Comparison of ENCODE assay signal across 11 cellular contexts in the genomic region with DNA sequence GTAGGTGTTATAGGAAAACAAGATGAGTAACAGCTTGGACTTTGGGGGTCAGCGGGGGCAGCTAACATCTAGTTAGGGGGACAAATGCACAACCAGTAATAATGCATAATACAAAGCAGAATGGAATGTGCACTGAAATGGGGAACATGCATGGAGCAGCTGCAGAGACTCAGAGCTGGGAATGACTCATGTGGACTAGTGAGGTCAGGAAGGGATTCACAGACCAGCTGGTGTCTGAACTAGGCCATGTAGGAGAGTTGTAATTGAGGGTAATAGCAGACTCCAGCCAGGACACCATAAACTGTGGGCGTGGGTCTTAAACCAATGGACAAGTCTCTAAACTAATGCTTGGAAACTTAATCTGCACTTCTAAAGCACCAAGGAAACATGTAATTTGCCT.
A peak's percentile ranks its signal among the peaks of the same experiment; 100 is the strongest.
DNase-seq lines count a peak whose midpoint lies in the region; ATAC-seq and TF ChIP-seq lines count a peak whose summit lies in the region.
"Had no signal": no experiment of that assay in that cellular context is flagged by ENCODE, and none has a peak within 500 bp of the region (broad histone marks: within the 10 kb centered on the region; RNA-seq: fewer than 3 reads in every experiment).

No MANE protein-coding gene starts in this region.

- DNase-seq in ACHN (peak; percentile 87), IMR-90 (peak; percentile 83), choroid plexus epithelial cell (ENCODE audit: low read depth) (peak; percentile 88), left colon (peak; percentile 28 to 40), NCI-H2107 treated with DMSO at 0.1 percent for 48 hours (lab: John Stamatoyannopoulos, UW; ENCODE audit: unreplicated experiment) (no peak), NK-92 (lab: John Stamatoyannopoulos, UW; ENCODE audit: unreplicated experiment) (no peak), NCI-H2081 treated with DMSO at 0.1 percent for 48 hours (lab: John Stamatoyannopoulos, UW) (no peak), T1000 (lab: John Stamatoyannopoulos, UW) (no peak)
- DNase-seq: C1 segment of cervical spinal cord, H9, naive B cell had no signal

- no peaks in the 10 kb centered on the region for H4K20me1 ChIP-seq in IMR-90 (ENCODE audit: insufficient read depth, low read length)

- H4K5ac ChIP-seq in IMR-90 (ENCODE audit: low read depth, low read length) = no peak overlapping the region

- no peak overlapping the region for H2BK5ac ChIP-seq in IMR-90 (ENCODE audit: low read depth, low read length, poor library complexity, severe bottlenecking)

- no peak overlapping the region for H3K18ac ChIP-seq in IMR-90 (ENCODE audit: low read depth, low read length)

- H3K4me2 ChIP-seq in IMR-90 (ENCODE audit: low read depth, low read length) = no peak overlapping the region

- in situ Hi-C loops in ACHN (cut with HindIII; ENCODE audit: low pct_ligation_motif_present, low pct_unique_long_range_greater_than_20kb, low sequenced_read_pairs) (no loop called here), IMR-90 (cut with MboI; ENCODE audit: low sequenced_read_pairs) (no loop called here)

- no peak overlapping the region for H3K56ac ChIP-seq in IMR-90 (ENCODE audit: extremely low read depth, insufficient read depth, low read length)

- no TSS peak for BruUV-seq in IMR-90 (replicated peaks; lab: Mats Ljungman, UMichigan)

- H3K4ac ChIP-seq in IMR-90 (ENCODE audit: low read depth, low read length) = no peak overlapping the region

- no peaks in the 10 kb centered on the region for H3K4me1 ChIP-seq in IMR-90 (ENCODE audit: control insufficient read depth, insufficient read depth, low read length)

- intact Hi-C loops in IMR-90 (cut with micrococcal nuclease) (no loop called here), left colon (cut with DNase I, micrococcal nuclease) (no loop called here)

- H3K14ac ChIP-seq in IMR-90 (replicated peaks; ENCODE audit: low read depth, low read length) = no peak overlapping the region

- no peak overlapping the region for H2AK9ac ChIP-seq in IMR-90 (replicated peaks; ENCODE audit: low read depth, low read length, poor library complexity)

- no peaks in the 10 kb centered on the region for H3K36me3 ChIP-seq in IMR-90 (ENCODE audit: control insufficient read depth, insufficient read depth, low read length)

- no peak overlapping the region for H3K23ac ChIP-seq in IMR-90 (ENCODE audit: low read depth, low read length)

- dilution Hi-C loops in IMR-90 (cut with HindIII; ENCODE audit: low sequenced_read_pairs, unreplicated experiment) = no loop called here

- no peak overlapping the region for H2AK5ac ChIP-seq in IMR-90 (ENCODE audit: low read depth, low read length)

- no peak overlapping the region for H2BK15ac ChIP-seq in IMR-90 (ENCODE audit: low read depth, low read length)

- no CpG with 5 or more reads among the region's 2 CpGs for WGBS in IMR-90 (ENCODE audit: extremely low coverage in 2 of 2, insufficient read length in 1 of 2), 2 experiments

- no peaks in the 10 kb centered on the region for H3K79me1 ChIP-seq in IMR-90 (ENCODE audit: low read depth in 1 of 2, low read length in 2 of 2)

- no peak for TF ChIP-seq POLR2A in IMR-90 (IDR thresholded peaks at IDR 0.05; ENCODE audit: low read depth, low read length)

- no peak overlapping the region for H3K27ac ChIP-seq in IMR-90 (ENCODE audit: insufficient read depth, low read length)

- no peak overlapping the region for H4K8ac ChIP-seq in IMR-90 (ENCODE audit: low read depth in 2 of 2, low read length in 2 of 2)

- no peak overlapping the region for H2AFZ ChIP-seq in IMR-90 (replicated peaks; ENCODE audit: low read length, poor library complexity)

- CTCF ChIA-PET in IMR-90 (lab: Yijun Ruan, JAX) = no interaction called here

- no peak overlapping the region for H2BK120ac ChIP-seq in IMR-90 (ENCODE audit: low read depth, low read length)

- H3K27me3 ChIP-seq in IMR-90 (ENCODE audit: control insufficient read depth, insufficient read depth, low read length) = no peaks in the 10 kb centered on the region

- no peak overlapping the region for H3K9ac ChIP-seq in IMR-90 (ENCODE audit: low read depth, low read length)

- no peak for TF ChIP-seq RAD21 in IMR-90 (IDR thresholded peaks at IDR 0.05; ENCODE audit: low read length)

- POLR2A ChIA-PET in IMR-90 (lab: Charles Lee; ENCODE audit: unreplicated experiment) = no interaction called here

- H3K4me3 ChIP-seq in IMR-90 (ENCODE audit: insufficient read depth, low read depth, low read length) (no peak overlapping the region), choroid plexus epithelial cell (ENCODE audit: low read depth, low read length) (no peak overlapping the region)

- no peak overlapping the region for H2BK20ac ChIP-seq in IMR-90 (ENCODE audit: low read depth, low read length)

- ATAC-seq in IMR-90 (ENCODE audit: low read depth) = peak; percentile 91
- ATAC-seq in left colon = peak; percentile 92

- TF ChIP-seq CTCF in IMR-90 (conservative IDR thresholded peaks at IDR 0.05; ENCODE audit: low read depth, low read length) (no peak), choroid plexus epithelial cell (conservative IDR thresholded peaks at IDR 0.05; ENCODE audit: low read depth, low read length) (no peak)

- H3K9me3 ChIP-seq in IMR-90 (ENCODE audit: control insufficient read depth, insufficient read depth, low read length) = peaks cover 3% of the 10 kb centered on the region

- no peaks in the 10 kb centered on the region for H3K9me1 ChIP-seq in IMR-90 (ENCODE audit: insufficient read depth, low read length)

- no peak overlapping the region for H4K91ac ChIP-seq in IMR-90 (ENCODE audit: insufficient read depth, low read depth, low read length)

TF ChIP-seq in IMR-90, 13 proteins besides CTCF, POLR2A, EP300 and RAD21:
- TF ChIP-seq RFX5 (IDR thresholded peaks at IDR 0.05; ENCODE audit: low read depth, low read length) (no peak), FOS (IDR thresholded peaks at IDR 0.05; ENCODE audit: low read depth, low read length) (peak; percentile 55; the same call in 1 of the 2 replicates)

Comparison
In these comparisons a context has a peak if more than half of its experiments do, and no peak if none do; other contexts are left out.
1. DNase-seq: peak in ACHN (single experiment), IMR-90 (single experiment), choroid plexus epithelial cell (single experiment) and left colon (2 of 2); none in NCI-H2107 treated with DMSO at 0.1 percent for 48 hours (single experiment), NK-92 (single experiment), NCI-H2081 treated with DMSO at 0.1 percent for 48 hours (single experiment) and T1000 (single experiment).